Comparison of ENCODE assay signal across 8 cellular contexts in the genomic region with DNA sequence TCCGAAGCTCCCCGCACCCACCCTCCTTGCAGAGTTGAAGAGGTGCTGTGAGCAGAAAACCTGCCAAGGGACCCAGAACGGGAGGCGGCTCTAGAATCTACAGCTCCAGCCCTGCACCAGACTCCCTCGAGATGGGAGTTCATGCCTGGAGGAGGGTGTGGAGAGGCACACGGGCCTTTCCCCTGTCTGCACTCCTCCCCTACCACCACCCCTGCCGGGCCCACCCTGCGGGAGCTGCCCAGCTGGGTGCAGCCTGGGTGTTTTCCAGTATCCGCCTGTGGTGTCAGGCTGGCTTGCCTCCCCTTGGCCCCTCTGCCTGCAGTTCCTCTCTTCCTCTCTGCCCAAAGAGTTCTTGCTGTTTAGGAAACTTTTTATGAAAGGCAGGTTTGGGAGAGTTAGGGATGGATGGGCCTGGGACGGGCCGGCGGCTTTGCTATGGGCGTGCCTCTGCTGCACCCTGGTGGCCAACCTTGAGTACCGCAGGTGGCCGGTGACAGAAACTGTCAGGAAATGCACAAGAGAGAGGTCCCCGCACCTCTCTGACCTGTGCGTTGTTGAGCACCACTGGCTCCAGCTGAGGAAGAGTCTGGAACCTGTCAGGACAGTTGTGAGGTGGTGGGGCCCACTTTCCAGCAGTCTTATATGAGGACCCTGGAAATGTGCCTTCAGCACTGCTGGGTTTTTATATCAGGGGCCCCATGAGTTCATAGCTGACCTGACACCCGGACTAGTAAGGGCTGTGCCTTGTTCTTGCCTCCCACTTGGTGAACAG.
A peak's percentile ranks its signal among the peaks of the same experiment; 100 is the strongest.
DNase-seq lines count a peak whose midpoint lies in the region; ATAC-seq, FAIRE-seq and TF ChIP-seq lines count a peak whose summit lies in the region.

No MANE protein-coding gene starts in this region.

- TF ChIP-seq POLR2A in ovary (IDR thresholded peaks at IDR 0.05) (no peak), tibial nerve (IDR thresholded peaks at IDR 0.05) (no peak)

- no peak overlapping the region for H3K27ac ChIP-seq in RWPE2 (ENCODE audit: poor library complexity, severe bottlenecking)
- H3K27ac ChIP-seq in ovary: no peak overlapping the region
- H3K27ac ChIP-seq in tibial nerve: peak overlapping the region in 2 of 4 donors; percentile 18 to 57

- H3K4me3 ChIP-seq in RWPE2 (ENCODE audit: severe bottlenecking): no peak overlapping the region
- no peak overlapping the region for H3K4me3 ChIP-seq in ovary
- H3K4me3 ChIP-seq in tibial nerve: no peak overlapping the region

- H3K36me3 ChIP-seq in RWPE2 (ENCODE audit: low read depth) (peaks cover 88% of the 10 kb centered on the region), ovary (no peaks in the 10 kb centered on the region), tibial nerve (peaks cover 0 to 82% (median 22%) of the 10 kb centered on the region in 3 donors)

- no peaks in the 10 kb centered on the region for H3K4me1 ChIP-seq in RWPE2 (ENCODE audit: insufficient read depth, poor library complexity, severe bottlenecking)
- H3K4me1 ChIP-seq in ovary (ENCODE audit: insufficient read depth): peaks cover 2% of the 10 kb centered on the region
- peaks cover 3 to 35% (median 16%) of the 10 kb centered on the region in 4 donors for H3K4me1 ChIP-seq in tibial nerve

- ATAC-seq in RWPE2 (ENCODE audit: low read depth): peak; percentile 63
- no peak for ATAC-seq in GM18520 (IDR thresholded peaks at IDR 0.05; ENCODE audit: unreplicated experiment)

- DNase-seq in ELR (ENCODE audit: low read depth) (peak; percentile 82), HTR-8/SVneo (ENCODE audit: insufficient read length, low spot score) (peak; percentile 93), RWPE2 (ENCODE audit: low spot score) (peak; percentile 70), frontal cortex (ENCODE audit: low spot score in 2 of 2) (peak; percentile 90 to 94), ovary (peak; percentile 73 to 86 (median 86)), tibial nerve (ENCODE audit: low spot score in 2 of 2) (peak; percentile 80 to 89)
- DNase-seq in activated effector memory CD4-positive, alpha-beta T cell treated with anti-CD3 and anti-CD28 coated beads, Interleukin-2, amount 50 U/mL, for 16 hours: peak; percentile 91

- H3K27me3 ChIP-seq in RWPE2 (ENCODE audit: insufficient read depth, poor library complexity, severe bottlenecking) (no peaks in the 10 kb centered on the region), ovary (no peaks in the 10 kb centered on the region), tibial nerve (no peaks in the 10 kb centered on the region)

- 17 to 21% (median 20%) methylated on average over 18 of the region's 18 CpGs for WGBS in ovary, 3 donors
- WGBS in tibial nerve, 2 donors: 25 to 28% methylated on average over 12 to 18 of the region's 18 CpGs

- no peaks in the 10 kb centered on the region for H3K9me3 ChIP-seq in RWPE2 (ENCODE audit: severe bottlenecking)
- no peaks in the 10 kb centered on the region for H3K9me3 ChIP-seq in ovary
- H3K9me3 ChIP-seq in tibial nerve: no peaks in the 10 kb centered on the region

- peak; percentile 93 for FAIRE-seq in HTR-8/SVneo (lab: Jason Lieb, UNC)
- FAIRE-seq in frontal cortex (lab: Jason Lieb, UNC): no peak

- intact Hi-C loops in ovary (cut with DNase I): loop anchor here (2.0 to 10.0 kb wide), 8 partner anchors 58 to 400 kb away; no protein-coding TSS in a partner anchor

- peak; percentile 93 for TF ChIP-seq CTCF in RWPE2 (IDR thresholded peaks at IDR 0.05; ENCODE audit: poor library complexity, severe bottlenecking)
- TF ChIP-seq CTCF in ovary (IDR thresholded peaks at IDR 0.05): peak; percentile 87 to 99 (median 98)
- peak; percentile 92 to 99 (median 99) for TF ChIP-seq CTCF in tibial nerve (IDR thresholded peaks at IDR 0.05)

- TF ChIP-seq EP300 in ovary (IDR thresholded peaks at IDR 0.05) (no peak), tibial nerve (IDR thresholded peaks at IDR 0.05) (peak in 1 of 2 donors; percentile 76)
